Comparison of ENCODE assay signal across 15 cellular contexts in genomic region chr2:119838179-119838578, GRCh38.
DNase-seq lines count a peak whose midpoint lies in the region; ATAC-seq and TF ChIP-seq lines count a peak whose summit lies in the region.
"Had no signal": no experiment of that assay in that cellular context is flagged by ENCODE, and none has a peak within 500 bp of the region (broad histone marks: within the 10 kb centered on the region; RNA-seq: fewer than 3 reads in every experiment).

No MANE protein-coding gene starts in this region.

- intact Hi-C loops in left lung (cut with DNase I) = no loop called here

- DNase-seq in NCI-H1105 (lab: John Stamatoyannopoulos, UW) (peak; percentile 19), NCI-H1105 treated with DMSO at 0.1 percent for 48 hours (lab: John Stamatoyannopoulos, UW) (no peak), DMS79 treated with DMSO at 0.1 percent for 48 hours (lab: John Stamatoyannopoulos, UW) (peak; percentile 41), left lung (no peak), LoVo (ENCODE audit: low spot score) (no peak), midbrain (lab: John Stamatoyannopoulos, UW) (no peak)
- peak; percentile 10 for DNase-seq in activated naive CD8-positive, alpha-beta T cell treated with anti-CD3 and anti-CD28 coated beads for 36 hours
- DNase-seq: adrenal gland; mesenchymal stem cell; NCI-H446; stimulated activated CD4-positive, alpha-beta T cell treated with anti-CD3 and anti-CD28 coated beads, Interleukin-12 subunit alpha, Interleukin-12 subunit beta, amount 100 ng/mL, for 4 hours; T-helper 9 cell had no signal

- no peak overlapping the region for H3K27ac Mint-ChIP-seq in activated naive CD8-positive, alpha-beta T cell treated with anti-CD3 and anti-CD28 coated beads for 36 hours

- no peak overlapping the region for H3K4me3 ChIP-seq in left lung
- H3K4me3 ChIP-seq: adrenal gland, thoracic aorta had no signal

- ATAC-seq in left lung = peak; percentile 81
- ATAC-seq in HG02759 (IDR thresholded peaks at IDR 0.05; ENCODE audit: unreplicated experiment) = no peak

- peaks cover 21% of the 10 kb centered on the region for H3K36me3 Mint-ChIP-seq in activated naive CD8-positive, alpha-beta T cell treated with anti-CD3 and anti-CD28 coated beads for 36 hours

- no peaks in the 10 kb centered on the region for H3K36me3 ChIP-seq in left lung
- H3K36me3 ChIP-seq: adrenal gland, thoracic aorta had no signal

- no peaks in the 10 kb centered on the region for H3K9me3 ChIP-seq in left lung
- H3K9me3 ChIP-seq: adrenal gland, thoracic aorta had no signal

- H3K4me1 ChIP-seq in left lung = peaks cover 0 to 11% of the 10 kb centered on the region in 2 donors
- H3K4me1 ChIP-seq: adrenal gland had no signal

- H3K4me3 Mint-ChIP-seq in activated naive CD8-positive, alpha-beta T cell treated with anti-CD3 and anti-CD28 coated beads for 36 hours = no peak overlapping the region

- no peaks in the 10 kb centered on the region for H3K27me3 Mint-ChIP-seq in activated naive CD8-positive, alpha-beta T cell treated with anti-CD3 and anti-CD28 coated beads for 36 hours

- peaks cover 3% of the 10 kb centered on the region for H3K9me3 Mint-ChIP-seq in activated naive CD8-positive, alpha-beta T cell treated with anti-CD3 and anti-CD28 coated beads for 36 hours

- H3K27me3 ChIP-seq in left lung = no peaks in the 10 kb centered on the region
- H3K27me3 ChIP-seq: adrenal gland had no signal

- no peak overlapping the region for H3K27ac ChIP-seq in left lung
- H3K27ac ChIP-seq: 22Rv1, adrenal gland, thoracic aorta had no signal

- H3K4me1 Mint-ChIP-seq in activated naive CD8-positive, alpha-beta T cell treated with anti-CD3 and anti-CD28 coated beads for 36 hours = peaks cover 41% of the 10 kb centered on the region

- no peak for TF ChIP-seq CTCF in left lung (IDR thresholded peaks at IDR 0.05)

Comparison
In these comparisons a context has a peak if more than half of its experiments do, and no peak if none do; other contexts are left out.
1. DNase-seq: peak in NCI-H1105 (single experiment), DMS79 treated with DMSO at 0.1 percent for 48 hours (single experiment) and activated naive CD8-positive, alpha-beta T cell treated with anti-CD3 and anti-CD28 coated beads for 36 hours (single experiment); none in NCI-H1105 treated with DMSO at 0.1 percent for 48 hours (single experiment), left lung (0 of 2), LoVo (single experiment) and midbrain (single experiment).